Comparison of ENCODE assay signal across 15 cellular contexts in genomic region chr1:56411021-56411420, GRCh38.
DNase-seq lines count a peak whose midpoint lies in the region; ATAC-seq and TF ChIP-seq lines count a peak whose summit lies in the region.
"Had no signal": no experiment of that assay in that cellular context is flagged by ENCODE, and none has a peak within 500 bp of the region (broad histone marks: within the 10 kb centered on the region; RNA-seq: fewer than 3 reads in every experiment).

No MANE protein-coding gene starts in this region.

- TF ChIP-seq POLR2A in esophagus muscularis mucosa (IDR thresholded peaks at IDR 0.05; ENCODE audit: low read depth) (no peak), stomach (IDR thresholded peaks at IDR 0.05) (no peak)

- intact Hi-C loops in Caco-2 (cut with micrococcal nuclease; ENCODE audit: unreplicated experiment) (no loop called here), esophagus muscularis mucosa (cut with DNase I) (no loop called here), stomach (cut with DNase I; ENCODE audit: low total_unique reads) (no loop called here)

- no peaks in the 10 kb centered on the region for H3K9me3 Mint-ChIP-seq in Caco-2 (ENCODE audit: unreplicated experiment)
- no peaks in the 10 kb centered on the region for H3K9me3 Mint-ChIP-seq in memory B cell

- no TSS peak for BruUV-seq in Caco-2 (replicated peaks; lab: Mats Ljungman, UMichigan)

- WGBS in esophagus muscularis mucosa: 93% methylated on average over 2 of the region's 2 CpGs
- WGBS in stomach, 5 donors: 80 to 92% (median 88%) methylated on average over 2 of the region's 2 CpGs

- H3K4me1 ChIP-seq in Caco-2: peaks cover 41% of the 10 kb centered on the region
- H3K4me1 ChIP-seq in esophagus muscularis mucosa: peaks cover 0 to 6% (median 2%) of the 10 kb centered on the region in 4 donors
- peaks cover 6 to 14% (median 11%) of the 10 kb centered on the region in 4 donors for H3K4me1 ChIP-seq in stomach

- DNase-seq in Caco-2 (no peak), esophagus muscularis mucosa (ENCODE audit: extremely low spot score) (no peak), memory B cell (ENCODE audit: low spot score in 2 of 2) (no peak), stomach (no peak), SW480 (ENCODE audit: low spot score) (no peak), NAMALWA (ENCODE audit: low spot score) (no peak)
- no peak for DNase-seq in activated naive CD4-positive, alpha-beta T cell treated with anti-CD3 and anti-CD28 coated beads, Interleukin-2, amount 50 U/mL, for 16 hours
- DNase-seq: Calu3; CD4-positive, CD25-positive, alpha-beta regulatory T cell; NCI-H1092 treated with DMSO at 0.1 percent for 48 hours; NCI-H1694 treated with DMSO at 0.1 percent for 48 hours; NCI-H446 treated with DMSO at 0.1 percent for 48 hours; NCI-H774 had no signal

- H3K4me3 ChIP-seq in Caco-2 (ENCODE audit: low read depth, low read length): no peak overlapping the region
- H3K4me3 ChIP-seq in esophagus muscularis mucosa: no peak overlapping the region
- H3K4me3 ChIP-seq in stomach: no peak overlapping the region

- H3K4me3 Mint-ChIP-seq in Caco-2 (ENCODE audit: unreplicated experiment) (no peak overlapping the region), memory B cell (no peak overlapping the region)
- H3K4me3 Mint-ChIP-seq: CD4-positive, CD25-positive, alpha-beta regulatory T cell had no signal

- H3K9me3 ChIP-seq in Caco-2 (no peaks in the 10 kb centered on the region), esophagus muscularis mucosa (no peaks in the 10 kb centered on the region), stomach (no peaks in the 10 kb centered on the region)

- H3K27ac ChIP-seq in esophagus muscularis mucosa (replicated peaks in 1 of 4) (peak overlapping the region in 3 of 4 donors; percentile 6 to 59 (median 13)), stomach (peak overlapping the region in 3 of 5 donors; percentile 22 to 44 (median 24))

- POLR2A ChIA-PET in Caco-2 (lab: Charles Lee): no interaction called here

- H3K27ac Mint-ChIP-seq in Caco-2 (ENCODE audit: unreplicated experiment) (peak overlapping the region; percentile 54), memory B cell (peak overlapping the region; percentile 33)

- H3K27me3 Mint-ChIP-seq in Caco-2 (ENCODE audit: insufficient read depth, unreplicated experiment) (no peaks in the 10 kb centered on the region), memory B cell (peaks cover 3% of the 10 kb centered on the region)
- H3K27me3 Mint-ChIP-seq: CD4-positive, CD25-positive, alpha-beta regulatory T cell had no signal

- ATAC-seq in memory B cell (ENCODE audit: low read depth): no peak
- no peak for ATAC-seq in HG02588 (IDR thresholded peaks at IDR 0.05; ENCODE audit: unreplicated experiment)
- ATAC-seq: HCT116 had no signal

- CTCF ChIA-PET in Caco-2 (lab: Charles Lee): no interaction called here

- H3K36me3 ChIP-seq in Caco-2 (ENCODE audit: control insufficient read depth, insufficient read depth, low read length) (no peaks in the 10 kb centered on the region), esophagus muscularis mucosa (no peaks in the 10 kb centered on the region), stomach (no peaks in the 10 kb centered on the region)

- H3K27me3 ChIP-seq in Caco-2 (replicated peaks; ENCODE audit: control insufficient read depth, insufficient read depth, low read length) (no peaks in the 10 kb centered on the region), esophagus muscularis mucosa (no peaks in the 10 kb centered on the region), stomach (no peaks in the 10 kb centered on the region)

- H3K4me1 Mint-ChIP-seq in Caco-2 (ENCODE audit: low read depth, unreplicated experiment): peaks cover 28% of the 10 kb centered on the region
- H3K4me1 Mint-ChIP-seq in memory B cell: peaks cover 14% of the 10 kb centered on the region
- H3K4me1 Mint-ChIP-seq: CD4-positive, CD25-positive, alpha-beta regulatory T cell had no signal

- TF ChIP-seq CTCF in Caco-2 (IDR thresholded peaks at IDR 0.05; ENCODE audit: insufficient read depth in 1 of 2, low read depth in 1 of 2, low read length in 1 of 2, severe bottlenecking in 1 of 2, unreplicated experiment in 1 of 2) (no peak), esophagus muscularis mucosa (IDR thresholded peaks at IDR 0.05) (no peak), stomach (IDR thresholded peaks at IDR 0.05) (no peak)

- TF ChIP-seq EP300 in esophagus muscularis mucosa (IDR thresholded peaks at IDR 0.05): no peak
- no peak for TF ChIP-seq EP300 in stomach (IDR thresholded peaks at IDR 0.05)

- peaks cover 5% of the 10 kb centered on the region for H3K36me3 Mint-ChIP-seq in Caco-2 (ENCODE audit: insufficient read depth, unreplicated experiment)
- H3K36me3 Mint-ChIP-seq in memory B cell: no peaks in the 10 kb centered on the region
- H3K36me3 Mint-ChIP-seq: CD4-positive, CD25-positive, alpha-beta regulatory T cell had no signal
